9 cellular contexts compared by ENCODE assay signal in the genomic region with DNA sequence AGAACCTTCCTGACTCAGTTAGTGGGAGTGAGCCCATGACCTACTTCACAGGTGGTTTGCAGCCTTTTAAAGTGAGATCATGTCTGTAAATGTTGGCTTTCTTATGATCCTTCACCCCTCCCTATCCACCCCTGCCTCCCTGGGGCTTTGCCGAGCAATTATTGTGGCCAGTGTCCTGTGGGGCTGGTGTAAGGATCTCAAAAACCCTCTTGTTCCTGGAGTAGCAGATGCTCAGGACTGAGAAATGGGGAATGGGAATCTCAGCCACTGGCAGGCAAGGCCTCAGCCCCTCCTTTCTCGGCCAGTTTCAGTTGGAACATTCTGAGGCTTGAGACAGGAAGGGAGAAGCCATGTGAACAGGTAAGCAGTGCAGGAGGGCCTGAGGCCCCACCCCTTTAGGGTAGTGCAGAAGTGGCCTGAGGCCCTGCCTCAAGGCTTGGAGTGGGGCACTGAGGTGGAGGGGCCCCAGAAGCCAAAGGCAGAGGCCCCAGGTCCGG. TPM values are rescaled to one million over a fixed set of nuclear protein-coding genes. Genes with fewer than 3 reads are reported as not detected.
A peak's percentile ranks its signal among the peaks of the same experiment; 100 is the strongest.
DNase-seq lines count a peak whose midpoint lies in the region; ATAC-seq, FAIRE-seq and TF ChIP-seq lines count a peak whose summit lies in the region.
"Had no signal": no experiment of that assay in that cellular context is flagged by ENCODE, and none has a peak within 500 bp of the region (broad histone marks: within the 10 kb centered on the region; RNA-seq: fewer than 3 reads in every experiment).

No MANE protein-coding gene starts in this region.

- no peak for TF ChIP-seq EP300 in HepG2 (IDR thresholded peaks at IDR 0.05; ENCODE audit: low read depth in 2 of 2, low read length in 2 of 2)
- TF ChIP-seq EP300 in HepG2 (CRISPR knock-in tag; IDR thresholded peaks at IDR 0.05; ENCODE audit: borderline replicate concordance) = no peak

- no peak for TF ChIP-seq RAD21 in HepG2 (CRISPR knock-in tag; IDR thresholded peaks at IDR 0.05)

- no peaks in the 10 kb centered on the region for H3K36me3 ChIP-seq in HepG2 (replicated peaks in 1 of 2; ENCODE audit: control insufficient read depth in 1 of 2, insufficient read depth in 2 of 2, low read length in 2 of 2)
- H3K36me3 ChIP-seq in upper lobe of right lung = no peaks in the 10 kb centered on the region

- H3K4me2 ChIP-seq in HepG2 (ENCODE audit: low read depth, low read length) = no peak overlapping the region

- no peak for FAIRE-seq in HepG2 (lab: Jason Lieb, UNC)

- CTCF ChIA-PET in activated CD4-positive, alpha-beta T cell treated with anti-CD3 and anti-CD28 coated beads, Interleukin-2, amount 10 ng/mL, durations not matched to agents 7 days and 5 days (lab: Charles Lee) = no interaction called here
- CTCF ChIA-PET in HepG2 (lab: Yijun Ruan, JAX; ENCODE audit: low intra/inter-chr PET ratio, low total read pairs) = no interaction called here

- H3K9me3 ChIP-seq in HepG2 (ENCODE audit: low read length) = no peaks in the 10 kb centered on the region
- no peaks in the 10 kb centered on the region for H3K9me3 ChIP-seq in upper lobe of right lung

- TF ChIP-seq CTCF in chondrocyte (IDR thresholded peaks at IDR 0.05) = no peak
- no peak for TF ChIP-seq CTCF in HepG2 (CRISPR knock-in tag; IDR thresholded peaks at IDR 0.05)
- TF ChIP-seq CTCF in upper lobe of right lung (IDR thresholded peaks at IDR 0.05) = no peak
- no peak for TF ChIP-seq CTCF in GM20000 (IDR thresholded peaks at IDR 0.05; ENCODE audit: extremely low read depth, missing control alignments)

- H2AFZ ChIP-seq in HepG2 (ENCODE audit: low read length) = no peak overlapping the region

- H3K4me1 Mint-ChIP-seq in activated CD4-positive, alpha-beta T cell treated with anti-CD3 and anti-CD28 coated beads, Interleukin-2, amount 10 ng/mL, durations not matched to agents 7 days and 5 days = peaks cover 55% of the 10 kb centered on the region
- H3K4me1 Mint-ChIP-seq in chondrocyte (ENCODE audit: low read depth) = peaks cover 81% of the 10 kb centered on the region

- no TSS peak for BruUV-seq in HepG2 (replicated peaks; lab: Mats Ljungman, UMichigan)

- no peaks in the 10 kb centered on the region for H3K36me3 Mint-ChIP-seq in activated CD4-positive, alpha-beta T cell treated with anti-CD3 and anti-CD28 coated beads, Interleukin-2, amount 10 ng/mL, durations not matched to agents 7 days and 5 days (ENCODE audit: low read depth)
- H3K36me3 Mint-ChIP-seq in chondrocyte (ENCODE audit: low read depth) = no peaks in the 10 kb centered on the region

- no peak overlapping the region for H3K9ac ChIP-seq in HepG2 (ENCODE audit: insufficient read depth, low read depth, low read length)

- H3K4me3 Mint-ChIP-seq in activated CD4-positive, alpha-beta T cell treated with anti-CD3 and anti-CD28 coated beads, Interleukin-2, amount 10 ng/mL, durations not matched to agents 7 days and 5 days = no peak overlapping the region
- no peak overlapping the region for H3K4me3 Mint-ChIP-seq in chondrocyte (ENCODE audit: unreplicated experiment)

- WGBS in HepG2 (ENCODE audit: low lambda C conversion rate) = 6% methylated on average over 3 of the region's 3 CpGs

- TF ChIP-seq POLR2A in HepG2 (IDR thresholded peaks at IDR 0.05; ENCODE audit: insufficient read depth in 1 of 2, low read depth in 2 of 2, low read length in 2 of 2) = no peak

- H3K27ac ChIP-seq in HepG2 (ENCODE audit: extremely low read length, insufficient read depth, low read length) (no peak overlapping the region), upper lobe of right lung (peak overlapping the region; percentile 42)

- no peaks in the 10 kb centered on the region for H4K20me1 ChIP-seq in HepG2 (ENCODE audit: insufficient read depth, low read length)

- no peaks in the 10 kb centered on the region for H3K79me2 ChIP-seq in HepG2 (ENCODE audit: insufficient read depth, low read length)

- intact Hi-C loops in HepG2 (cut with micrococcal nuclease; ENCODE audit: unreplicated experiment) (no loop called here), upper lobe of right lung (cut with DNase I) (no loop called here), posterior vena cava (cut with DNase I) (no loop called here)

- DNase-seq in activated CD4-positive, alpha-beta T cell treated with anti-CD3 and anti-CD28 coated beads, Interleukin-2, amount 50 U/mL, for 1 hour = peak; percentile 16
- DNase-seq in activated CD4-positive, alpha-beta T cell treated with anti-CD3 and anti-CD28 coated beads, Interleukin-2, amount 10 ng/mL, durations not matched to agents 7 days and 5 days = no peak
- DNase-seq in chondrocyte (ENCODE audit: low spot score) = peak; percentile 63
- no peak for DNase-seq in HepG2 (ENCODE audit: low spot score)
- DNase-seq in upper lobe of right lung = no peak
- DNase-seq in stimulated activated CD4-positive, alpha-beta T cell treated with anti-CD3 and anti-CD28 coated beads, Interleukin-4, amount 100 ng/mL, for 24 hours = no peak
- DNase-seq in posterior vena cava (ENCODE audit: low spot score) = no peak
- DNase-seq in GM20000 (ENCODE audit: low spot score) = no peak

- H3K4me3 ChIP-seq in HepG2 (replicated peaks in 1 of 3; ENCODE audit: insufficient read depth in 1 of 3, low read depth in 2 of 3, low read length in 3 of 3) = no peak overlapping the region
- H3K4me3 ChIP-seq in upper lobe of right lung = no peak overlapping the region

- peaks cover 14% of the 10 kb centered on the region for H3K27me3 Mint-ChIP-seq in activated CD4-positive, alpha-beta T cell treated with anti-CD3 and anti-CD28 coated beads, Interleukin-2, amount 10 ng/mL, durations not matched to agents 7 days and 5 days
- H3K27me3 Mint-ChIP-seq in chondrocyte (ENCODE audit: low read depth) = no peaks in the 10 kb centered on the region

- H3K27me3 ChIP-seq in HepG2 (ENCODE audit: control insufficient read depth in 1 of 2, insufficient read depth in 2 of 2, low read length in 2 of 2) = peaks cover 6 to 37% of the 10 kb centered on the region in 2 experiments; a peak in 4 of 5 replicates
- H3K27me3 ChIP-seq in upper lobe of right lung = no peaks in the 10 kb centered on the region

- in situ Hi-C loops in HepG2 (cut with HindIII; ENCODE audit: extremely low pct_ligation_motif_present, low pct_unique_long_range_greater_than_20kb) = loop anchor here (5.0 kb wide), 1 partner anchor 86 kb away; no protein-coding TSS in a partner anchor

- H3K4me1 ChIP-seq in HepG2 (ENCODE audit: insufficient read depth, low read length) (peaks cover 22% of the 10 kb centered on the region), upper lobe of right lung (peaks cover 36% of the 10 kb centered on the region)

- ATAC-seq in HepG2 (no peak), upper lobe of right lung (peak; percentile 77)
- ATAC-seq: activated CD4-positive, CD25-positive, alpha-beta regulatory T cell treated with anti-CD3 and anti-CD28 coated beads, Interleukin-2, amount 50 U/mL, for 24 hours had no signal

- POLR2A ChIA-PET in activated CD4-positive, alpha-beta T cell treated with anti-CD3 and anti-CD28 coated beads, Interleukin-2, amount 10 ng/mL, durations not matched to agents 7 days and 5 days (lab: Charles Lee) = no interaction called here
- POLR2A ChIA-PET in HepG2 (lab: Yijun Ruan, JAX) = no interaction called here

- H3K9me3 Mint-ChIP-seq in activated CD4-positive, alpha-beta T cell treated with anti-CD3 and anti-CD28 coated beads, Interleukin-2, amount 10 ng/mL, durations not matched to agents 7 days and 5 days = no peaks in the 10 kb centered on the region
- no peaks in the 10 kb centered on the region for H3K9me3 Mint-ChIP-seq in chondrocyte (ENCODE audit: low read depth)

- no peak overlapping the region for H3K27ac Mint-ChIP-seq in activated CD4-positive, alpha-beta T cell treated with anti-CD3 and anti-CD28 coated beads, Interleukin-2, amount 10 ng/mL, durations not matched to agents 7 days and 5 days
- H3K27ac Mint-ChIP-seq in chondrocyte (ENCODE audit: unreplicated experiment) = peak overlapping the region; percentile 94

TF ChIP-seq in HepG2, 621 proteins besides CTCF, POLR2A, EP300 and RAD21:
- TF ChIP-seq EED (CRISPR knock-in tag; IDR thresholded peaks at IDR 0.05) = no peak
- TF ChIP-seq FLYWCH1 (CRISPR knock-in tag; IDR thresholded peaks at IDR 0.05) = no peak
- TF ChIP-seq MED13 (CRISPR knock-in tag; IDR thresholded peaks at IDR 0.05) = no peak
- TF ChIP-seq ZNF7 (CRISPR knock-in tag; IDR thresholded peaks at IDR 0.05) = 0 out of 2 replicates have a peak, but pooled peaks have one; percentile 26
- TF ChIP-seq EZH2 (conservative IDR thresholded peaks at IDR 0.05; ENCODE audit: low read depth, low read length) = no peak

RNA-seq across cellular contexts. Expression of a gene that starts 53.8 kb away (rescaled TPM):
- 10 to 100 TPM; 36.0 to 39.5 TPM for total RNA-seq in activated CD4-positive, alpha-beta T cell treated with anti-CD3 and anti-CD28 coated beads, Interleukin-2, amount 10 ng/mL, durations not matched to agents 7 days and 5 days
- 46.3 to 133 TPM (median 131 TPM) in 3 replicates for total RNA-seq in chondrocyte
- 9.5 and 9.8 TPM in 2 replicates for total RNA-seq in HepG2 (2016; rRNA removed; fragmentation: Illumina TruSeq; extraction: Trizol)
- 0.61 and 0.88 TPM in 2 replicates for total RNA-seq in HepG2 (2016; cell fraction: cytosol; rRNA removed; fragmentation: Illumina TruSeq; extraction: Trizol; ENCODE audit: low read depth)
- 7.2 and 11.8 TPM in 2 replicates for total RNA-seq in HepG2 (2016; cell fraction: insoluble cytoplasmic fraction; rRNA removed; fragmentation: Illumina TruSeq; extraction: Trizol)
- 5.6 and 6.4 TPM in 2 replicates for total RNA-seq in HepG2 (2016; cell fraction: membrane; rRNA removed; fragmentation: Illumina TruSeq; extraction: Trizol)
- total RNA-seq in HepG2 (2016; cell fraction: nucleus; rRNA removed; fragmentation: Illumina TruSeq; extraction: Trizol) = 9.3 and 10.4 TPM in 2 replicates
- 7.1 and 7.2 TPM in 2 replicates for polyA plus RNA-seq in HepG2 (2011; rRNA removed)
- polyA plus RNA-seq in HepG2 (2011; cell fraction: cytosol; rRNA removed) = 2.7 and 5.6 TPM in 2 replicates
- polyA plus RNA-seq in HepG2 (2011; cell fraction: nucleus; rRNA removed) = 13.8 and 16.9 TPM in 2 replicates
- polyA plus RNA-seq in HepG2 (2012) = 5.4 and 8.7 TPM in 2 replicates
- 0.60 and 0.61 TPM in 2 replicates for polyA plus RNA-seq in HepG2 (2016; cell fraction: cytosol; fragmentation: Illumina TruSeq; extraction: Trizol; ENCODE audit: low read depth)
- polyA plus RNA-seq in HepG2 (2016; cell fraction: insoluble cytoplasmic fraction; fragmentation: Illumina TruSeq; extraction: Trizol; ENCODE audit: low read depth) = 6.0 and 8.8 TPM in 2 replicates
- 2.1 and 2.2 TPM in 2 replicates for polyA plus RNA-seq in HepG2 (2016; cell fraction: membrane; fragmentation: Illumina TruSeq; extraction: Trizol; ENCODE audit: low read depth)
- 28.5 and 30.1 TPM in 2 replicates for polyA plus RNA-seq in HepG2 (2016; cell fraction: nucleus; fragmentation: Illumina TruSeq; extraction: Trizol; ENCODE audit: insufficient read depth, low read depth)
- polyA minus RNA-seq in HepG2 (2011; rRNA and poly(A)+ RNA removed; ENCODE audit: low replicate concordance) = 9.5 and 51.9 TPM in 2 replicates
- 4.6 and 5.4 TPM in 2 replicates for polyA minus RNA-seq in HepG2 (2011; cell fraction: cytosol; rRNA and poly(A)+ RNA removed)
- polyA minus RNA-seq in HepG2 (2011; cell fraction: nucleus; rRNA and poly(A)+ RNA removed) = 5.1 and 12.0 TPM in 2 replicates
- total RNA-seq in upper lobe of right lung = 34.5 TPM
- total RNA-seq in posterior vena cava = 10 to 100 TPM; 54.6 to 58.1 TPM

Comparison
In these comparisons a context has a peak if more than half of its experiments do, and no peak if none do; other contexts are left out.
1. DNase-seq: peak in activated CD4-positive, alpha-beta T cell treated with anti-CD3 and anti-CD28 coated beads, Interleukin-2, amount 50 U/mL, for 1 hour (single experiment) and chondrocyte (single experiment); none in activated CD4-positive, alpha-beta T cell treated with anti-CD3 and anti-CD28 coated beads, Interleukin-2, amount 10 ng/mL, durations not matched to agents 7 days and 5 days (single experiment), HepG2 (single experiment), upper lobe of right lung (single experiment), stimulated activated CD4-positive, alpha-beta T cell treated with anti-CD3 and anti-CD28 coated beads, Interleukin-4, amount 100 ng/mL, for 24 hours (single experiment), posterior vena cava (single experiment) and GM20000 (single experiment).